20 cellular contexts compared by ENCODE assay signal in genomic region chr21:31364265-31364945, GRCh38. TPM values are rescaled to one million over a fixed set of nuclear protein-coding genes. Genes with fewer than 3 reads are reported as not detected.
DNase-seq lines count a peak whose midpoint lies in the region; ATAC-seq and TF ChIP-seq lines count a peak whose summit lies in the region.
"Had no signal": no experiment of that assay in that cellular context is flagged by ENCODE, and none has a peak within 500 bp of the region (broad histone marks: within the 10 kb centered on the region; RNA-seq: fewer than 3 reads in every experiment).

No MANE protein-coding gene starts in this region.

- POLR2A ChIA-PET in activated CD4-positive, alpha-beta T cell treated with anti-CD3 and anti-CD28 coated beads, Interleukin-2, amount 10 ng/mL, durations not matched to agents 7 days and 5 days (lab: Charles Lee): no interaction called here
- POLR2A ChIA-PET in HCT116 (lab: Charles Lee): interaction anchor here (2.5 kb wide), 1 partner anchor 10 kb away, joined by 10 read pairs; no protein-coding TSS in a partner anchor

- DNase-seq in activated CD4-positive, alpha-beta T cell treated with anti-CD3 and anti-CD28 coated beads, Interleukin-2, amount 10 ng/mL, durations not matched to agents 7 days and 5 days: no peak
- DNase-seq in activated CD4-positive, alpha-beta T cell treated with anti-CD3 and anti-CD28 coated beads, Interleukin-2, amount 50 U/mL, for 1 hour: no peak
- DNase-seq in HCT116 (ENCODE audit: low read depth, low spot score): no peak
- no peak for DNase-seq in activated T-helper 1 cell treated with anti-CD3 and anti-CD28 coated beads, Interleukin-12 subunit alpha, Interleukin-12 subunit beta, Interleukin-2, Interleukin-4 antibody, amounts not matched to agents 30 ng/mL and 10 ng/mL and 1 ng/mL, durations not matched to agents 14 hours and 24 hours and 36 hours (ENCODE audit: low spot score)
- no peak for DNase-seq in neural crest cell (ENCODE audit: low read depth, low spot score)
- DNase-seq in psoas muscle: no peak
- DNase-seq: DMS79; GOT3; midbrain; NCI-H2029; NCI-H510A treated with DMSO at 0.1 percent for 48 hours; occipital lobe; SHP77 treated with DMSO at 0.1 percent for 48 hours; stimulated activated naive CD4-positive, alpha-beta T cell treated with Interleukin-2 at 50 U/mL for 16 hours; upper lobe of right lung had no signal

- H3K79me2 ChIP-seq in HCT116 (ENCODE audit: insufficient read depth, low read length): no peaks in the 10 kb centered on the region

- CTCF ChIA-PET in activated CD4-positive, alpha-beta T cell treated with anti-CD3 and anti-CD28 coated beads, Interleukin-2, amount 10 ng/mL, durations not matched to agents 7 days and 5 days (lab: Charles Lee): no interaction called here
- CTCF ChIA-PET in HCT116 (lab: Charles Lee): no interaction called here

- H3K27me3 ChIP-seq in HCT116 (ENCODE audit: insufficient read depth, low read length) (no peaks in the 10 kb centered on the region), psoas muscle (ENCODE audit: insufficient read depth in 3 of 3, low read length in 2 of 3) (no peaks in the 10 kb centered on the region)
- H3K27me3 ChIP-seq: upper lobe of right lung had no signal

- peaks cover 53% of the 10 kb centered on the region for H3K4me1 Mint-ChIP-seq in activated CD4-positive, alpha-beta T cell treated with anti-CD3 and anti-CD28 coated beads, Interleukin-2, amount 10 ng/mL, durations not matched to agents 7 days and 5 days
- H3K4me1 Mint-ChIP-seq in activated T-helper 1 cell treated with anti-CD3 and anti-CD28 coated beads, Interleukin-12 subunit alpha, Interleukin-12 subunit beta, Interleukin-2, Interleukin-4 antibody, amounts not matched to agents 30 ng/mL and 10 ng/mL and 1 ng/mL, durations not matched to agents 14 hours and 24 hours and 36 hours (ENCODE audit: low read depth): peaks cover 67% of the 10 kb centered on the region
- H3K4me1 Mint-ChIP-seq in neural crest cell: peaks cover 33% of the 10 kb centered on the region

- no peak for TF ChIP-seq RAD21 in HCT116 (IDR thresholded peaks at IDR 0.05; ENCODE audit: low read depth)

- peak overlapping the region; percentile 63 for H3K4me3 Mint-ChIP-seq in activated CD4-positive, alpha-beta T cell treated with anti-CD3 and anti-CD28 coated beads, Interleukin-2, amount 10 ng/mL, durations not matched to agents 7 days and 5 days
- H3K4me3 Mint-ChIP-seq in activated T-helper 1 cell treated with anti-CD3 and anti-CD28 coated beads, Interleukin-12 subunit alpha, Interleukin-12 subunit beta, Interleukin-2, Interleukin-4 antibody, amounts not matched to agents 30 ng/mL and 10 ng/mL and 1 ng/mL, durations not matched to agents 14 hours and 24 hours and 36 hours: peak overlapping the region; percentile 66
- H3K4me3 Mint-ChIP-seq in neural crest cell: no peak overlapping the region

- peak overlapping the region; percentile 14; the same call in 1 of the 2 replicates for H3K4me2 ChIP-seq in HCT116 (ENCODE audit: low read length)

- H4K20me1 ChIP-seq in HCT116 (ENCODE audit: insufficient read depth): no peaks in the 10 kb centered on the region

- intact Hi-C loops in HCT116 (cut with micrococcal nuclease): no loop called here
- intact Hi-C loops in activated T-helper 1 cell treated with anti-CD3 and anti-CD28 coated beads, Interleukin-12 subunit alpha, Interleukin-12 subunit beta, Interleukin-2, Interleukin-4 antibody, amounts not matched to agents 30 ng/mL and 10 ng/mL and 1 ng/mL, durations not matched to agents 14 hours and 24 hours and 36 hours (cut with micrococcal nuclease): loop anchor here (1.0 to 5.0 kb wide), 2 partner anchors 9 to 33 kb away; no protein-coding TSS in a partner anchor
- intact Hi-C loops in psoas muscle (cut with DNase I): no loop called here

- H3K9me3 Mint-ChIP-seq in activated CD4-positive, alpha-beta T cell treated with anti-CD3 and anti-CD28 coated beads, Interleukin-2, amount 10 ng/mL, durations not matched to agents 7 days and 5 days: peaks cover 14% of the 10 kb centered on the region
- peaks cover 24% of the 10 kb centered on the region for H3K9me3 Mint-ChIP-seq in activated T-helper 1 cell treated with anti-CD3 and anti-CD28 coated beads, Interleukin-12 subunit alpha, Interleukin-12 subunit beta, Interleukin-2, Interleukin-4 antibody, amounts not matched to agents 30 ng/mL and 10 ng/mL and 1 ng/mL, durations not matched to agents 14 hours and 24 hours and 36 hours
- no peaks in the 10 kb centered on the region for H3K9me3 Mint-ChIP-seq in neural crest cell

- peak overlapping the region; percentile 81 for H3K27ac Mint-ChIP-seq in activated CD4-positive, alpha-beta T cell treated with anti-CD3 and anti-CD28 coated beads, Interleukin-2, amount 10 ng/mL, durations not matched to agents 7 days and 5 days
- H3K27ac Mint-ChIP-seq in activated T-helper 1 cell treated with anti-CD3 and anti-CD28 coated beads, Interleukin-12 subunit alpha, Interleukin-12 subunit beta, Interleukin-2, Interleukin-4 antibody, amounts not matched to agents 30 ng/mL and 10 ng/mL and 1 ng/mL, durations not matched to agents 14 hours and 24 hours and 36 hours: peak overlapping the region; percentile 77
- H3K27ac Mint-ChIP-seq in neural crest cell (ENCODE audit: unreplicated experiment): peak overlapping the region; percentile 44

- peaks cover 2% of the 10 kb centered on the region for H3K27me3 Mint-ChIP-seq in activated CD4-positive, alpha-beta T cell treated with anti-CD3 and anti-CD28 coated beads, Interleukin-2, amount 10 ng/mL, durations not matched to agents 7 days and 5 days
- no peaks in the 10 kb centered on the region for H3K27me3 Mint-ChIP-seq in activated T-helper 1 cell treated with anti-CD3 and anti-CD28 coated beads, Interleukin-12 subunit alpha, Interleukin-12 subunit beta, Interleukin-2, Interleukin-4 antibody, amounts not matched to agents 30 ng/mL and 10 ng/mL and 1 ng/mL, durations not matched to agents 14 hours and 24 hours and 36 hours (ENCODE audit: insufficient read depth)
- H3K27me3 Mint-ChIP-seq in neural crest cell (ENCODE audit: low read depth): no peaks in the 10 kb centered on the region

- H3K4me3 ChIP-seq in HCT116 (replicated peaks in 1 of 2; ENCODE audit: low read depth in 1 of 2, low read length in 2 of 2) (no peak overlapping the region), psoas muscle (no peak overlapping the region)
- H3K4me3 ChIP-seq: gastroesophageal sphincter, upper lobe of right lung had no signal

- H3K27ac ChIP-seq in HCT116 (ENCODE audit: low read depth, low read length) (no peak overlapping the region), psoas muscle (no peak overlapping the region)
- H3K27ac ChIP-seq: gastroesophageal sphincter, upper lobe of right lung had no signal

- no peak for ATAC-seq in HCT116
- ATAC-seq in HG03442 (IDR thresholded peaks at IDR 0.05; ENCODE audit: unreplicated experiment): no peak
- ATAC-seq in psoas muscle: no peak
- ATAC-seq in GM21390 (IDR thresholded peaks at IDR 0.05; ENCODE audit: unreplicated experiment): no peak
- ATAC-seq: gastroesophageal sphincter, left lobe of liver, upper lobe of right lung had no signal

- peaks cover 53 to 85% of the 10 kb centered on the region in 2 experiments for H3K4me1 ChIP-seq in HCT116 (ENCODE audit: control insufficient read depth in 1 of 2, insufficient read depth in 2 of 2, low read length in 2 of 2)
- H3K4me1 ChIP-seq in psoas muscle: no peaks in the 10 kb centered on the region
- H3K4me1 ChIP-seq: gastroesophageal sphincter, upper lobe of right lung had no signal

- BruUV-seq in HCT116 (replicated peaks; lab: Mats Ljungman, UMichigan): no TSS peak

- no peaks in the 10 kb centered on the region for H3K9me2 ChIP-seq in HCT116 (ENCODE audit: insufficient read depth)

- no peak overlapping the region for H2AFZ ChIP-seq in HCT116 (ENCODE audit: low read depth, low read length, poor library complexity, severe bottlenecking)

- TF ChIP-seq CTCF in HCT116 (IDR thresholded peaks at IDR 0.05 in 2 of 3, conservative IDR thresholded peaks at IDR 0.05 in 1 of 3; ENCODE audit: borderline replicate concordance in 1 of 3, insufficient read depth in 1 of 3, low read depth in 2 of 3, low read length in 2 of 3) (no peak), neural crest cell (conservative IDR thresholded peaks at IDR 0.05) (no peak), psoas muscle (IDR thresholded peaks at IDR 0.05) (no peak)

- RAD21 ChIA-PET in HCT116 (lab: Charles Lee; ENCODE audit: low non-redundant PET in 1 of 2, low total read pairs in 2 of 2, uncharacterized antibody in 2 of 2, unreplicated experiment in 2 of 2): no interaction called here

- WGBS in psoas muscle, 3 donors: 86 to 92% (median 91%) methylated on average over 4 of the region's 4 CpGs

- H3K36me3 ChIP-seq in HCT116 (ENCODE audit: control insufficient read depth in 1 of 2, insufficient read depth in 2 of 2, low read length in 2 of 2) (no peaks in the 10 kb centered on the region), psoas muscle (ENCODE audit: insufficient read depth in 1 of 2, low read depth in 1 of 2) (no peaks in the 10 kb centered on the region)
- H3K36me3 ChIP-seq: gastroesophageal sphincter, upper lobe of right lung had no signal

- H3K36me3 Mint-ChIP-seq in activated CD4-positive, alpha-beta T cell treated with anti-CD3 and anti-CD28 coated beads, Interleukin-2, amount 10 ng/mL, durations not matched to agents 7 days and 5 days (ENCODE audit: low read depth): peaks cover 33% of the 10 kb centered on the region
- peaks cover 14% of the 10 kb centered on the region for H3K36me3 Mint-ChIP-seq in activated T-helper 1 cell treated with anti-CD3 and anti-CD28 coated beads, Interleukin-12 subunit alpha, Interleukin-12 subunit beta, Interleukin-2, Interleukin-4 antibody, amounts not matched to agents 30 ng/mL and 10 ng/mL and 1 ng/mL, durations not matched to agents 14 hours and 24 hours and 36 hours (ENCODE audit: low read depth)
- H3K36me3 Mint-ChIP-seq in neural crest cell (ENCODE audit: low read depth): peaks cover 3% of the 10 kb centered on the region
- H3K36me3 Mint-ChIP-seq: CD14-positive monocyte had no signal

- no peak overlapping the region for H3K9ac ChIP-seq in HCT116 (ENCODE audit: low read length)

- H3K9me3 ChIP-seq in HCT116 (ENCODE audit: control insufficient read depth in 1 of 2, insufficient read depth in 1 of 2, low read depth in 1 of 2, low read length in 2 of 2): no peaks in the 10 kb centered on the region
- H3K9me3 ChIP-seq in psoas muscle: peaks cover 7% of the 10 kb centered on the region
- H3K9me3 ChIP-seq: upper lobe of right lung had no signal

- TF ChIP-seq POLR2A in HCT116 (IDR thresholded peaks at IDR 0.05; ENCODE audit: borderline replicate concordance, extremely low read depth, insufficient read depth, insufficient read length): no peak

RNA-seq across cellular contexts. Expression of gene TIAM1, which starts 20.3 kb away (rescaled TPM):
- total RNA-seq in activated CD4-positive, alpha-beta T cell treated with anti-CD3 and anti-CD28 coated beads, Interleukin-2, amount 10 ng/mL, durations not matched to agents 7 days and 5 days: 10 to 100 TPM; 55.7 to 59.1 TPM
- total RNA-seq in HCT116 (2021; ENCODE audit: unreplicated experiment) (47.8 TPM), neural crest cell (53.6 and 54.8 TPM in 2 replicates), psoas muscle (1 to 10 TPM in 2 of 4 donors, under 1 TPM in 2; 0.75 to 1.7 (median 0.96) TPM)
- 19.5 and 23.1 TPM in 2 replicates for polyA plus RNA-seq in HCT116 (2012)
- 119 and 127 TPM in 2 replicates for total RNA-seq in activated T-helper 1 cell treated with anti-CD3 and anti-CD28 coated beads, Interleukin-12 subunit alpha, Interleukin-12 subunit beta, Interleukin-2, Interleukin-4 antibody, amounts not matched to agents 30 ng/mL and 10 ng/mL and 1 ng/mL, durations not matched to agents 14 hours and 24 hours and 36 hours
- under 1 TPM; 0.21 to 0.35 (median 0.31) TPM for polyA plus RNA-seq in psoas muscle

Comparison
In these comparisons a context has a peak if more than half of its experiments do, and no peak if none do; other contexts are left out.
1. RNA of gene TIAM1, which starts 20.3 kb away (total RNA-seq): 119 to 127 TPM in activated T-helper 1 cell treated with anti-CD3 and anti-CD28 coated beads, Interleukin-12 subunit alpha, Interleukin-12 subunit beta, Interleukin-2, Interleukin-4 antibody, amounts not matched to agents 30 ng/mL and 10 ng/mL and 1 ng/mL, durations not matched to agents 14 hours and 24 hours and 36 hours, 55.7 to 59.1 TPM in activated CD4-positive, alpha-beta T cell treated with anti-CD3 and anti-CD28 coated beads, Interleukin-2, amount 10 ng/mL, durations not matched to agents 7 days and 5 days, 53.6 to 54.8 TPM in neural crest cell and 47.8 TPM in HCT116 (single experiment); 0.75 to 1.7 TPM in psoas muscle; every median in the first group is over 10 times any median in the second.
2. Peak in every context shown above with its lines, with median percentiles within 50 percentile points of each other: H3K27ac Mint-ChIP-seq.